19 cellular contexts compared by ENCODE assay signal in genomic region chr1:165639821-165640623, GRCh38. TPM values are rescaled to one million over a fixed set of nuclear protein-coding genes. Genes with fewer than 3 reads are reported as not detected.
DNase-seq lines count a peak whose midpoint lies in the region; ATAC-seq and TF ChIP-seq lines count a peak whose summit lies in the region.
"Had no signal": no experiment of that assay in that cellular context is flagged by ENCODE, and none has a peak within 500 bp of the region (broad histone marks: within the 10 kb centered on the region; RNA-seq: fewer than 3 reads in every experiment).

No MANE protein-coding gene starts in this region.

- H3K9me3 ChIP-seq in mammary epithelial cell (replicated peaks; ENCODE audit: insufficient read depth, low read length) (no peaks in the 10 kb centered on the region), subcutaneous abdominal adipose tissue (ENCODE audit: control insufficient read depth in 5 of 5, low read length in 5 of 5) (no peaks in the 10 kb centered on the region), tibial artery (no peaks in the 10 kb centered on the region)
- H3K9me3 ChIP-seq: lower lobe of right lung, suprapubic skin had no signal

- H3K36me3 ChIP-seq in mammary epithelial cell (ENCODE audit: insufficient read depth, low read length) (peaks cover 8% of the 10 kb centered on the region), subcutaneous abdominal adipose tissue (ENCODE audit: control insufficient read depth in 5 of 5, insufficient read depth in 5 of 5, low read length in 5 of 5) (peaks cover 5 to 10% (median 9%) of the 10 kb centered on the region in 5 donors), tibial artery (no peaks in the 10 kb centered on the region)

- intact Hi-C loops in mammary epithelial cell (cut with micrococcal nuclease) (no loop called here), MCF 10A (cut with micrococcal nuclease) (no loop called here), tibial artery (cut with DNase I; ENCODE audit: low total_unique reads) (loop anchor here (10.0 kb wide), 2 partner anchors 125 to 195 kb away; partner anchors contain the start of gene TMCO1)

- H3K4me2 ChIP-seq in mammary epithelial cell (ENCODE audit: insufficient read depth, low read depth, low read length), result no peak overlapping the region

- no peaks in the 10 kb centered on the region for H3K27me3 Mint-ChIP-seq in MCF 10A (ENCODE audit: insufficient read depth, unreplicated experiment)
- no peaks in the 10 kb centered on the region for H3K27me3 Mint-ChIP-seq in activated T-helper 17 cell treated with anti-CD3 and anti-CD28 coated beads, Interleukin-2, amount 50 U/mL, for 72 hours
- H3K27me3 Mint-ChIP-seq: activated naive CD4-positive, alpha-beta T cell treated with anti-CD3 and anti-CD28 coated beads, Interleukin-2, amount 50 U/mL, for 24 hours; CD8-positive, alpha-beta memory T cell; naive thymus-derived CD4-positive, alpha-beta T cell had no signal

- H3K36me3 Mint-ChIP-seq in MCF 10A (ENCODE audit: insufficient read depth, unreplicated experiment), result peaks cover 34% of the 10 kb centered on the region
- H3K36me3 Mint-ChIP-seq in activated T-helper 17 cell treated with anti-CD3 and anti-CD28 coated beads, Interleukin-2, amount 50 U/mL, for 72 hours (ENCODE audit: low read depth), result peaks cover 17% of the 10 kb centered on the region

- CTCF ChIA-PET in mammary epithelial cell (lab: Charles Lee; ENCODE audit: low non-redundant PET) (no interaction called here), MCF 10A (lab: Yijun Ruan, JAX) (interaction anchor here (1.8 to 6.0 kb wide), 2 partner anchors 14 to 39 kb away, joined by 4 to 31 read pairs; no protein-coding TSS in a partner anchor)

- no peak overlapping the region for H3K27ac Mint-ChIP-seq in MCF 10A (ENCODE audit: low read depth, unreplicated experiment)
- H3K27ac Mint-ChIP-seq in activated T-helper 17 cell treated with anti-CD3 and anti-CD28 coated beads, Interleukin-2, amount 50 U/mL, for 72 hours, result peak overlapping the region; percentile 67
- H3K27ac Mint-ChIP-seq: activated naive CD4-positive, alpha-beta T cell treated with anti-CD3 and anti-CD28 coated beads, Interleukin-2, amount 50 U/mL, for 24 hours; CD8-positive, alpha-beta memory T cell; naive thymus-derived CD4-positive, alpha-beta T cell had no signal

- 90% methylated on average over 1 of the region's 1 CpG for WGBS in mammary epithelial cell (ENCODE audit: low coverage, missing lambda C conversion rate)

- H3K4me3 Mint-ChIP-seq in MCF 10A (ENCODE audit: unreplicated experiment), result no peak overlapping the region
- no peak overlapping the region for H3K4me3 Mint-ChIP-seq in activated T-helper 17 cell treated with anti-CD3 and anti-CD28 coated beads, Interleukin-2, amount 50 U/mL, for 72 hours
- H3K4me3 Mint-ChIP-seq: activated naive CD4-positive, alpha-beta T cell treated with anti-CD3 and anti-CD28 coated beads, Interleukin-2, amount 50 U/mL, for 24 hours; CD8-positive, alpha-beta memory T cell; naive thymus-derived CD4-positive, alpha-beta T cell had no signal

- BruUV-seq in mammary epithelial cell (replicated peaks; lab: Mats Ljungman, UMichigan) (TSS peak; percentile 57), MCF 10A (replicated peaks; lab: Mats Ljungman, UMichigan) (no TSS peak)

- H3K27me3 ChIP-seq in mammary epithelial cell (ENCODE audit: insufficient read depth, low read length), result no peaks in the 10 kb centered on the region
- H3K27me3 ChIP-seq in subcutaneous abdominal adipose tissue (ENCODE audit: control insufficient read depth in 5 of 5, insufficient read depth in 4 of 5, low read length in 5 of 5), result no peaks in the 10 kb centered on the region
- H3K27me3 ChIP-seq in tibial artery, result no peaks in the 10 kb centered on the region
- H3K27me3 ChIP-seq: suprapubic skin had no signal

- no peaks in the 10 kb centered on the region for H3K9me3 Mint-ChIP-seq in MCF 10A (ENCODE audit: unreplicated experiment)
- no peaks in the 10 kb centered on the region for H3K9me3 Mint-ChIP-seq in activated T-helper 17 cell treated with anti-CD3 and anti-CD28 coated beads, Interleukin-2, amount 50 U/mL, for 72 hours
- H3K9me3 Mint-ChIP-seq: activated naive CD4-positive, alpha-beta T cell treated with anti-CD3 and anti-CD28 coated beads, Interleukin-2, amount 50 U/mL, for 24 hours; CD8-positive, alpha-beta memory T cell; naive thymus-derived CD4-positive, alpha-beta T cell had no signal

- dilution Hi-C loops in mammary epithelial cell (cut with HindIII; ENCODE audit: low sequenced_read_pairs), result loop anchor here (10.0 kb wide), 1 partner anchor 55 kb away; the partner anchor contains the start of gene ALDH9A1

- peaks cover 14% of the 10 kb centered on the region for H3K4me1 Mint-ChIP-seq in MCF 10A (ENCODE audit: insufficient read depth, unreplicated experiment)
- H3K4me1 Mint-ChIP-seq in activated T-helper 17 cell treated with anti-CD3 and anti-CD28 coated beads, Interleukin-2, amount 50 U/mL, for 72 hours, result peaks cover 7% of the 10 kb centered on the region

- H2AFZ ChIP-seq in mammary epithelial cell (ENCODE audit: low read depth, low read length), result no peak overlapping the region
- H2AFZ ChIP-seq: parathyroid adenoma had no signal

- TF ChIP-seq CTCF in mammary epithelial cell (conservative IDR thresholded peaks at IDR 0.05 in 1 of 2, IDR thresholded peaks at IDR 0.05 in 1 of 2; ENCODE audit: extremely low read depth in 1 of 2, insufficient read depth in 1 of 2, low read depth in 1 of 2, low read length in 2 of 2) (no peak), MCF 10A (IDR thresholded peaks at IDR 0.05; ENCODE audit: unreplicated experiment) (no peak), tibial artery (IDR thresholded peaks at IDR 0.05) (no peak)

- DNase-seq in mammary epithelial cell (no peak), MCF 10A (ENCODE audit: unreplicated experiment) (no peak), glomerular visceral epithelial cell (ENCODE audit: extremely low spot score) (no peak), NCI-H345 (lab: John Stamatoyannopoulos, UW) (no peak), tibial artery (no peak)
- DNase-seq: CD8-positive, alpha-beta memory T cell; dermis blood vessel endothelial cell; DMS79 treated with DMSO at 0.1 percent for 48 hours; glutamatergic neuron; lower lobe of right lung; naive thymus-derived CD4-positive, alpha-beta T cell; NCI-H1930; NCI-H446 treated with DMSO at 0.1 percent for 48 hours had no signal

- peak; percentile 51 for ATAC-seq in HG02610 (IDR thresholded peaks at IDR 0.05; ENCODE audit: unreplicated experiment)
- ATAC-seq in activated T-helper 17 cell treated with anti-CD3 and anti-CD28 coated beads, Interleukin-2, amount 50 U/mL, for 72 hours (replicated peaks), result peak; percentile 85
- ATAC-seq: lower lobe of right lung; naive thymus-derived CD4-positive, alpha-beta T cell had no signal

- H3K79me2 ChIP-seq in mammary epithelial cell (ENCODE audit: insufficient read depth, low read length), result peaks cover 70% of the 10 kb centered on the region

- in situ Hi-C loops in mammary epithelial cell (cut with MboI; ENCODE audit: low sequenced_read_pairs in 2 of 2), result no loop called here

- no peaks in the 10 kb centered on the region for H3K4me1 ChIP-seq in mammary epithelial cell (ENCODE audit: insufficient read depth, low read length)
- peaks cover 9 to 77% (median 76%) of the 10 kb centered on the region in 5 donors for H3K4me1 ChIP-seq in subcutaneous abdominal adipose tissue (ENCODE audit: control insufficient read depth in 5 of 5, insufficient read depth in 5 of 5, low read length in 5 of 5)
- peaks cover 0 to 88% (median 43%) of the 10 kb centered on the region in 4 donors for H3K4me1 ChIP-seq in tibial artery
- H3K4me1 ChIP-seq: parathyroid adenoma had no signal

- H4K20me1 ChIP-seq in mammary epithelial cell (ENCODE audit: insufficient read depth, low read length), result no peaks in the 10 kb centered on the region

- H3K4me3 ChIP-seq in mammary epithelial cell (replicated peaks in 1 of 3; ENCODE audit: insufficient read depth in 1 of 3, low read depth in 2 of 3, low read length in 3 of 3), result no peak overlapping the region
- H3K4me3 ChIP-seq in subcutaneous abdominal adipose tissue (ENCODE audit: low read depth in 1 of 5, low read length in 5 of 5), result no peak overlapping the region
- H3K4me3 ChIP-seq in tibial artery, result no peak overlapping the region
- H3K4me3 ChIP-seq: lower lobe of right lung, suprapubic skin had no signal

- POLR2A ChIA-PET in MCF 10A (lab: Yijun Ruan, JAX), result no interaction called here

- H3K9ac ChIP-seq in mammary epithelial cell (ENCODE audit: insufficient read depth, low read length) (no peak overlapping the region), subcutaneous abdominal adipose tissue (ENCODE audit: low read length in 5 of 5) (peak overlapping the region in 2 of 5 donors; percentile 50 to 79)
- H3K9ac ChIP-seq: parathyroid adenoma had no signal

- H3K27ac ChIP-seq in mammary epithelial cell (ENCODE audit: insufficient read depth, low read depth, low read length) (no peak overlapping the region), subcutaneous abdominal adipose tissue (ENCODE audit: low read depth, low read length) (peak overlapping the region; percentile 99), tibial artery (no peak overlapping the region)
- H3K27ac ChIP-seq: lower lobe of right lung, parathyroid adenoma, suprapubic skin had no signal

RNA-seq across cellular contexts. Expression of gene MGST3, which starts 9.0 kb away (rescaled TPM):
- total RNA-seq in mammary epithelial cell, result 100 to 1,000 TPM in 1 of 2 donors, 10 to 100 TPM in 1; 96.0 to 130 TPM
- polyA plus RNA-seq in mammary epithelial cell, result 220 TPM
- polyA minus RNA-seq in mammary epithelial cell, result 85.9 TPM
- 75.5 and 97.1 TPM in 2 replicates for total RNA-seq in MCF 10A (2022)
- total RNA-seq in activated T-helper 17 cell treated with anti-CD3 and anti-CD28 coated beads, Interleukin-2, amount 50 U/mL, for 72 hours, result 10 to 100 TPM; 42.1 to 57.9 TPM

RNA-seq across cellular contexts. Expression of gene ALDH9A1, which starts 58.3 kb away (rescaled TPM):
- total RNA-seq in mammary epithelial cell (10 to 100 TPM; 51.2 to 55.2 TPM), MCF 10A (2022) (56.3 and 67.1 TPM in 2 replicates)
- polyA plus RNA-seq in mammary epithelial cell, result 58.8 TPM
- 78.5 TPM for polyA minus RNA-seq in mammary epithelial cell
- 10 to 100 TPM; 18.8 to 35.4 TPM for total RNA-seq in activated T-helper 17 cell treated with anti-CD3 and anti-CD28 coated beads, Interleukin-2, amount 50 U/mL, for 72 hours
